29 cellular contexts compared by ENCODE assay signal in the genomic region with DNA sequence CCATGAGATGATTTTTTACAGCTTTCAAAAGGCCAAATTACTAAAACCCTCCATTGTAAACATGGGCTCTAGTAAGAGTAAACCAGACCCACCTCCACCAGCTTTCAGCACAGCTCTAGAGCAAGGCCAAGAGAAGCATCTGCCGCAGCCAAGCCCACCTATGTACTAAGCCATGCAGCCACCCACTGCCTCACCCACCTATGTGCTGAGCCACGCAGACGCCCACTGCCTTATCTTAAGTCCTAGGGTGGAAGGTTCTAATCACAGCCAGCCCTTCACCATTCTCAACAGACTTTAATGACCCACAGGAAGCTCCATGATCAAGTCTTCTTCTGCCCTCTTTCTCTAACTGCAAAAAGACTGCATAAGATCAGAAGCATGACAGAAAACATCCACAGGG.
"Had no signal": no experiment of that assay in that cellular context is flagged by ENCODE, and none has a peak within 500 bp of the region (broad histone marks: within the 10 kb centered on the region; RNA-seq: fewer than 3 reads in every experiment).

No MANE protein-coding gene starts in this region.

- DNase-seq: activated B cell treated with CpG ODN at 0.5 μM for 24 hours; activated CD4-positive, alpha-beta T cell treated with anti-CD3 and anti-CD28 coated beads for 48 hours; activated CD4-positive, alpha-beta T cell treated with anti-CD3 and anti-CD28 coated beads, Interleukin-2, amount 50 U/mL, for 1 hour; activated CD4-positive, alpha-beta T cell treated with anti-CD3 and anti-CD28 coated beads, Interleukin-2, amount 50 U/mL, for 48 hours; activated CD8-positive, alpha-beta memory T cell treated with anti-CD3 and anti-CD28 coated beads for 24 hours; activated CD8-positive, alpha-beta T cell treated with anti-CD3 and anti-CD28 coated beads for 36 hours; activated effector memory CD4-positive, alpha-beta T cell treated with Interleukin-2 at 50 U/mL for 16 hours; activated gamma-delta T cell treated with Interleukin-2 at 50 U/mL for 16 hours; activated naive CD4-positive, alpha-beta T cell treated with Interleukin-2 at 50 U/mL for 16 hours; activated naive CD8-positive, alpha-beta T cell treated with anti-CD3 and anti-CD28 coated beads for 36 hours; activated naive CD8-positive, alpha-beta T cell treated with anti-CD3 and anti-CD28 coated beads, Interleukin-2, amount 50 U/mL, for 24 hours; activated T-cell treated with anti-CD3 and anti-CD28 coated beads, Interleukin-2, amount 50 U/mL, for 4 hours; adrenal gland; amygdala; aorta; body of pancreas; caudate nucleus; colonic mucosa; effector CD8-positive, alpha-beta T cell; esophagus squamous epithelium; foreskin melanocyte; T-cell; T-helper 9 cell; WERI-Rb-1 had no signal

- H3K27ac ChIP-seq: adrenal gland, body of pancreas, colonic mucosa, esophagus squamous epithelium, gastroesophageal sphincter, WERI-Rb-1 had no signal

- H3K36me3 ChIP-seq: adrenal gland, colonic mucosa, esophagus squamous epithelium, gastroesophageal sphincter, WERI-Rb-1 had no signal

- H3K4me1 ChIP-seq: body of pancreas, colonic mucosa had no signal

- H3K4me1 Mint-ChIP-seq: activated B cell treated with CpG ODN at 0.5 μM for 24 hours had no signal

- ATAC-seq: activated CD4-positive, CD25-positive, alpha-beta regulatory T cell treated with anti-CD3 and anti-CD28 coated beads, Interleukin-2, amount 50 U/mL, for 24 hours; activated CD8-positive, alpha-beta T cell treated with anti-CD3 and anti-CD28 coated beads for 36 hours; activated naive CD8-positive, alpha-beta T cell treated with anti-CD3 and anti-CD28 coated beads, Interleukin-2, amount 50 U/mL, for 24 hours; activated T-cell treated with anti-CD3 and anti-CD28 coated beads, Interleukin-2, amount 50 U/mL, for 4 hours; activated T-helper 17 cell treated with anti-CD3 and anti-CD28 coated beads, Interleukin-2, amount 50 U/mL, for 72 hours; body of pancreas; gastroesophageal sphincter; T-cell had no signal

- H3K4me3 ChIP-seq: adrenal gland, body of pancreas, colonic mucosa, esophagus squamous epithelium, gastroesophageal sphincter had no signal

- H3K4me3 Mint-ChIP-seq: activated B cell treated with CpG ODN at 0.5 μM for 24 hours; activated CD8-positive, alpha-beta T cell treated with anti-CD3 and anti-CD28 coated beads for 36 hours; activated naive CD4-positive, alpha-beta T cell treated with anti-CD3 and anti-CD28 coated beads, Interleukin-2, amount 50 U/mL, for 24 hours; activated naive CD8-positive, alpha-beta T cell treated with anti-CD3 and anti-CD28 coated beads for 36 hours; activated naive CD8-positive, alpha-beta T cell treated with anti-CD3 and anti-CD28 coated beads, Interleukin-2, amount 50 U/mL, for 24 hours; activated T-cell treated with anti-CD3 and anti-CD28 coated beads, Interleukin-2, amount 50 U/mL, for 4 hours; activated T-helper 17 cell treated with anti-CD3 and anti-CD28 coated beads, Interleukin-2, amount 50 U/mL, for 72 hours; T-cell; T-helper 1 cell treated with Interleukin-12 subunit alpha and Interleukin-12 subunit beta and Interleukin-4 antibody, amounts not matched to agents 30 μg/mL and 1 μg/mL, for 36 hours had no signal

- H3K9me3 ChIP-seq: adrenal gland, body of pancreas, colonic mucosa, esophagus squamous epithelium, gastroesophageal sphincter had no signal

- H3K9me3 Mint-ChIP-seq: activated B cell treated with CpG ODN at 0.5 μM for 24 hours; activated CD8-positive, alpha-beta T cell treated with anti-CD3 and anti-CD28 coated beads for 36 hours; activated naive CD4-positive, alpha-beta T cell treated with anti-CD3 and anti-CD28 coated beads, Interleukin-2, amount 50 U/mL, for 24 hours; activated naive CD8-positive, alpha-beta T cell treated with anti-CD3 and anti-CD28 coated beads for 36 hours; activated naive CD8-positive, alpha-beta T cell treated with anti-CD3 and anti-CD28 coated beads, Interleukin-2, amount 50 U/mL, for 24 hours; activated T-cell treated with anti-CD3 and anti-CD28 coated beads, Interleukin-2, amount 50 U/mL, for 4 hours; activated T-helper 17 cell treated with anti-CD3 and anti-CD28 coated beads, Interleukin-2, amount 50 U/mL, for 72 hours; T-cell; T-helper 1 cell treated with Interleukin-12 subunit alpha and Interleukin-12 subunit beta and Interleukin-4 antibody, amounts not matched to agents 30 μg/mL and 1 μg/mL, for 36 hours had no signal

- H3K27ac Mint-ChIP-seq: activated B cell treated with CpG ODN at 0.5 μM for 24 hours; activated CD8-positive, alpha-beta T cell treated with anti-CD3 and anti-CD28 coated beads for 36 hours; activated naive CD4-positive, alpha-beta T cell treated with anti-CD3 and anti-CD28 coated beads, Interleukin-2, amount 50 U/mL, for 24 hours; activated naive CD8-positive, alpha-beta T cell treated with anti-CD3 and anti-CD28 coated beads for 36 hours; activated naive CD8-positive, alpha-beta T cell treated with anti-CD3 and anti-CD28 coated beads, Interleukin-2, amount 50 U/mL, for 24 hours; activated T-helper 17 cell treated with anti-CD3 and anti-CD28 coated beads, Interleukin-2, amount 50 U/mL, for 72 hours; T-cell; T-helper 1 cell treated with Interleukin-12 subunit alpha and Interleukin-12 subunit beta and Interleukin-4 antibody, amounts not matched to agents 30 μg/mL and 1 μg/mL, for 36 hours had no signal

- H3K27me3 Mint-ChIP-seq: activated B cell treated with CpG ODN at 0.5 μM for 24 hours; activated CD8-positive, alpha-beta T cell treated with anti-CD3 and anti-CD28 coated beads for 36 hours; activated naive CD4-positive, alpha-beta T cell treated with anti-CD3 and anti-CD28 coated beads, Interleukin-2, amount 50 U/mL, for 24 hours; activated naive CD8-positive, alpha-beta T cell treated with anti-CD3 and anti-CD28 coated beads for 36 hours; activated naive CD8-positive, alpha-beta T cell treated with anti-CD3 and anti-CD28 coated beads, Interleukin-2, amount 50 U/mL, for 24 hours; activated T-helper 17 cell treated with anti-CD3 and anti-CD28 coated beads, Interleukin-2, amount 50 U/mL, for 72 hours; T-cell had no signal

- H3K27me3 ChIP-seq: adrenal gland, body of pancreas, colonic mucosa, esophagus squamous epithelium, gastroesophageal sphincter had no signal

- H3K36me3 Mint-ChIP-seq: activated naive CD4-positive, alpha-beta T cell treated with anti-CD3 and anti-CD28 coated beads, Interleukin-2, amount 50 U/mL, for 24 hours; activated naive CD8-positive, alpha-beta T cell treated with anti-CD3 and anti-CD28 coated beads for 36 hours; T-cell had no signal
